In the genomic region with DNA sequence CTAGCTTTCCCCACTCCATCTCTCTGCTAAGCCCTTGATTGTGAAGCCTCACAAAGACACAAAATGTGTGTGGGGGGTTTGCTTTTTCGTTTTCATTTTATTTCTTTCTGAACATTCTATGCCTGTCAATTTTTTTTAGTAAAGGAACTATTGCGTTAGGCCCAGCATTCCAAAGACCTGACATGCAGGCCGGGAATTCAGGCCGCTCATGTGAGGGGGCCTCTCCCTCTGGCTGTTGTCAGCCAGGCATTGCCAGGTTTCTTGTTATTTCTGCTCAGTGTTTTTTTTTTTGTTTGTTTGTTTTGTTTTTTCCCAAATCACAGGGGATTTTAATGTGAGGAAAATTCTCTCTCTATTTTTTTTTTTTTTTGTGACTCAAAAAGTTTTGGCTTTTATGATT, we compare ENCODE assay signal across 1 cellular context.
TF ChIP-seq lines count a peak whose summit lies in the region.

No MANE protein-coding gene starts in this region.

TF ChIP-seq in GM23338, 12 proteins besides CTCF, POLR2A, EP300 and RAD21:
- TF ChIP-seq, protein P1, sequence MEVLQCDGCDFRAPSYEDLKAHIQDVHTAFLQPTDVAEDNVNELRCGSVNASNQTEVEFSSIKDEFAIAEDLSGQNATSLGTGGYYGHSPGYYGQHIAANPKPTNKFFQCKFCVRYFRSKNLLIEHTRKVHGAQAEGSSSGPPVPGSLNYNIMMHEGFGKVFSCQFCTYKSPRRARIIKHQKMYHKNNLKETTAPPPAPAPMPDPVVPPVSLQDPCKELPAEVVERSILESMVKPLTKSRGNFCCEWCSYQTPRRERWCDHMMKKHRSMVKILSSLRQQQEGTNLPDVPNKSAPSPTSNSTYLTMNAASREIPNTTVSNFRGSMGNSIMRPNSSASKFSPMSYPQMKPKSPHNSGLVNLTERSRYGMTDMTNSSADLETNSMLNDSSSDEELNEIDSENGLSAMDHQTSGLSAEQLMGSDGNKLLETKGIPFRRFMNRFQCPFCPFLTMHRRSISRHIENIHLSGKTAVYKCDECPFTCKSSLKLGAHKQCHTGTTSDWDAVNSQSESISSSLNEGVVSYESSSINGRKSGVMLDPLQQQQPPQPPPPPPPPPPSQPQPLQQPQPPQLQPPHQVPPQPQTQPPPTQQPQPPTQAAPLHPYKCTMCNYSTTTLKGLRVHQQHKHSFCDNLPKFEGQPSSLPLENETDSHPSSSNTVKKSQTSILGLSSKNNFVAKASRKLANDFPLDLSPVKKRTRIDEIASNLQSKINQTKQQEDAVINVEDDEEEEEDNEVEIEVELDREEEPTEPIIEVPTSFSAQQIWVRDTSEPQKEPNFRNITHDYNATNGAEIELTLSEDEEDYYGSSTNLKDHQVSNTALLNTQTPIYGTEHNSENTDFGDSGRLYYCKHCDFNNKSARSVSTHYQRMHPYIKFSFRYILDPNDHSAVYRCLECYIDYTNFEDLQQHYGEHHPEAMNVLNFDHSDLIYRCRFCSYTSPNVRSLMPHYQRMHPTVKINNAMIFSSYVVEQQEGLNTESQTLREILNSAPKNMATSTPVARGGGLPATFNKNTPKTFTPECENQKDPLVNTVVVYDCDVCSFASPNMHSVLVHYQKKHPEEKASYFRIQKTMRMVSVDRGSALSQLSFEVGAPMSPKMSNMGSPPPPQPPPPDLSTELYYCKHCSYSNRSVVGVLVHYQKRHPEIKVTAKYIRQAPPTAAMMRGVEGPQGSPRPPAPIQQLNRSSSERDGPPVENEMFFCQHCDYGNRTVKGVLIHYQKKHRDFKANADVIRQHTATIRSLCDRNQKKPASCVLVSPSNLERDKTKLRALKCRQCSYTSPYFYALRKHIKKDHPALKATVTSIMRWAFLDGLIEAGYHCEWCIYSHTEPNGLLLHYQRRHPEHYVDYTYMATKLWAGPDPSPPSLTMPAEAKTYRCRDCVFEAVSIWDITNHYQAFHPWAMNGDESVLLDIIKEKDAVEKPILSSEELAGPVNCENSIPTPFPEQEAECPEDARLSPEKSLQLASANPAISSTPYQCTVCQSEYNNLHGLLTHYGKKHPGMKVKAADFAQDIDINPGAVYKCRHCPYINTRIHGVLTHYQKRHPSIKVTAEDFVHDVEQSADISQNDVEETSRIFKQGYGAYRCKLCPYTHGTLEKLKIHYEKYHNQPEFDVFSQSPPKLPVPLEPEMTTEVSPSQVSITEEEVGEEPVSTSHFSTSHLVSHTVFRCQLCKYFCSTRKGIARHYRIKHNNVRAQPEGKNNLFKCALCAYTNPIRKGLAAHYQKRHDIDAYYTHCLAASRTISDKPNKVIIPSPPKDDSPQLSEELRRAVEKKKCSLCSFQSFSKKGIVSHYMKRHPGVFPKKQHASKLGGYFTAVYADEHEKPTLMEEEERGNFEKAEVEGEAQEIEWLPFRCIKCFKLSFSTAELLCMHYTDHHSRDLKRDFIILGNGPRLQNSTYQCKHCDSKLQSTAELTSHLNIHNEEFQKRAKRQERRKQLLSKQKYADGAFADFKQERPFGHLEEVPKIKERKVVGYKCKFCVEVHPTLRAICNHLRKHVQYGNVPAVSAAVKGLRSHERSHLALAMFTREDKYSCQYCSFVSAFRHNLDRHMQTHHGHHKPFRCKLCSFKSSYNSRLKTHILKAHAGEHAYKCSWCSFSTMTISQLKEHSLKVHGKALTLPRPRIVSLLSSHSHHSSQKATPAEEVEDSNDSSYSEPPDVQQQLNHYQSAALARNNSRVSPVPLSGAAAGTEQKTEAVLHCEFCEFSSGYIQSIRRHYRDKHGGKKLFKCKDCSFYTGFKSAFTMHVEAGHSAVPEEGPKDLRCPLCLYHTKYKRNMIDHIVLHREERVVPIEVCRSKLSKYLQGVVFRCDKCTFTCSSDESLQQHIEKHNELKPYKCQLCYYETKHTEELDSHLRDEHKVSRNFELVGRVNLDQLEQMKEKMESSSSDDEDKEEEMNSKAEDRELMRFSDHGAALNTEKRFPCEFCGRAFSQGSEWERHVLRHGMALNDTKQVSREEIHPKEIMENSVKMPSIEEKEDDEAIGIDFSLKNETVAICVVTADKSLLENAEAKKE (CRISPR knock-in tag; IDR thresholded peaks at IDR 0.05), result no peak
- TF ChIP-seq, protein P2, sequence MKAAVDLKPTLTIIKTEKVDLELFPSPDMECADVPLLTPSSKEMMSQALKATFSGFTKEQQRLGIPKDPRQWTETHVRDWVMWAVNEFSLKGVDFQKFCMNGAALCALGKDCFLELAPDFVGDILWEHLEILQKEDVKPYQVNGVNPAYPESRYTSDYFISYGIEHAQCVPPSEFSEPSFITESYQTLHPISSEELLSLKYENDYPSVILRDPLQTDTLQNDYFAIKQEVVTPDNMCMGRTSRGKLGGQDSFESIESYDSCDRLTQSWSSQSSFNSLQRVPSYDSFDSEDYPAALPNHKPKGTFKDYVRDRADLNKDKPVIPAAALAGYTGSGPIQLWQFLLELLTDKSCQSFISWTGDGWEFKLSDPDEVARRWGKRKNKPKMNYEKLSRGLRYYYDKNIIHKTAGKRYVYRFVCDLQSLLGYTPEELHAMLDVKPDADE (IDR thresholded peaks at IDR 0.05), result no peak
- no peak for TF ChIP-seq NANOG (IDR thresholded peaks at IDR 0.05; ENCODE audit: borderline replicate concordance)
- no peak for TF ChIP-seq STAT1 (IDR thresholded peaks at IDR 0.05; ENCODE audit: unreplicated experiment)
- no peak for TF ChIP-seq POLR2AphosphoS5 (IDR thresholded peaks at IDR 0.05; ENCODE audit: low read depth)
- no peak for TF ChIP-seq JUNB (IDR thresholded peaks at IDR 0.05; ENCODE audit: unreplicated experiment)
- TF ChIP-seq CREB1 (CRISPR knock-in tag; IDR thresholded peaks at IDR 0.05; ENCODE audit: low read depth), result no peak
- no peak for TF ChIP-seq ZNF114 (CRISPR knock-in tag; IDR thresholded peaks at IDR 0.05)
- no peak for TF ChIP-seq ZNF331 (CRISPR knock-in tag; IDR thresholded peaks at IDR 0.05; ENCODE audit: low read depth)
- TF ChIP-seq, protein P3, sequence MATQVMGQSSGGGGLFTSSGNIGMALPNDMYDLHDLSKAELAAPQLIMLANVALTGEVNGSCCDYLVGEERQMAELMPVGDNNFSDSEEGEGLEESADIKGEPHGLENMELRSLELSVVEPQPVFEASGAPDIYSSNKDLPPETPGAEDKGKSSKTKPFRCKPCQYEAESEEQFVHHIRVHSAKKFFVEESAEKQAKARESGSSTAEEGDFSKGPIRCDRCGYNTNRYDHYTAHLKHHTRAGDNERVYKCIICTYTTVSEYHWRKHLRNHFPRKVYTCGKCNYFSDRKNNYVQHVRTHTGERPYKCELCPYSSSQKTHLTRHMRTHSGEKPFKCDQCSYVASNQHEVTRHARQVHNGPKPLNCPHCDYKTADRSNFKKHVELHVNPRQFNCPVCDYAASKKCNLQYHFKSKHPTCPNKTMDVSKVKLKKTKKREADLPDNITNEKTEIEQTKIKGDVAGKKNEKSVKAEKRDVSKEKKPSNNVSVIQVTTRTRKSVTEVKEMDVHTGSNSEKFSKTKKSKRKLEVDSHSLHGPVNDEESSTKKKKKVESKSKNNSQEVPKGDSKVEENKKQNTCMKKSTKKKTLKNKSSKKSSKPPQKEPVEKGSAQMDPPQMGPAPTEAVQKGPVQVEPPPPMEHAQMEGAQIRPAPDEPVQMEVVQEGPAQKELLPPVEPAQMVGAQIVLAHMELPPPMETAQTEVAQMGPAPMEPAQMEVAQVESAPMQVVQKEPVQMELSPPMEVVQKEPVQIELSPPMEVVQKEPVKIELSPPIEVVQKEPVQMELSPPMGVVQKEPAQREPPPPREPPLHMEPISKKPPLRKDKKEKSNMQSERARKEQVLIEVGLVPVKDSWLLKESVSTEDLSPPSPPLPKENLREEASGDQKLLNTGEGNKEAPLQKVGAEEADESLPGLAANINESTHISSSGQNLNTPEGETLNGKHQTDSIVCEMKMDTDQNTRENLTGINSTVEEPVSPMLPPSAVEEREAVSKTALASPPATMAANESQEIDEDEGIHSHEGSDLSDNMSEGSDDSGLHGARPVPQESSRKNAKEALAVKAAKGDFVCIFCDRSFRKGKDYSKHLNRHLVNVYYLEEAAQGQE (IDR thresholded peaks at IDR 0.05; ENCODE audit: unreplicated experiment), result no peak
- TF ChIP-seq EZH2phosphoT487 (IDR thresholded peaks at IDR 0.05; ENCODE audit: unreplicated experiment), result no peak
- no peak for TF ChIP-seq EZH2 (IDR thresholded peaks at IDR 0.05; ENCODE audit: low read depth, unreplicated experiment)
